In the genomic region with DNA sequence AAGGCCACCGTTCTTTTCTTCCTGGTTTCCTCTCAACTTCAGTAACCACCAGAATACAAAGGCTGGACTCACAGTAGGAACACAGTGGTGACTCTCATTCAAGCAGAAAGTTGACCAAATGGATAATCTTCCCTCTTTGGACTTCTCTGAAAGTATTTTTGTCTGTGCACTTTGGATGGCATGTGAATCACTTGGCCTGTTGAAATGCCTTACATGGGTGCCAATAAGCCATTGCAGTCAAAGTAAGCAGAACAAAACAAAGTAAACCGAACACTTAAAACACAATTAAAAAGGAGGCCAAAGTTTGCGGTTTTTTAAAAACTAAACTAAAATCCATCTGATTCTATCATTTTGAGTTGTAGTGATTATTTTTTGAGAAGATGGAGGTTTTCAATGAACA, we compare ENCODE assay signal across 1 cellular context.
TF ChIP-seq lines count a peak whose summit lies in the region.

No MANE protein-coding gene starts in this region.

TF ChIP-seq in HepG2, 621 proteins besides CTCF, POLR2A, EP300 and RAD21 (continued from another document):
- TF ChIP-seq ZNF362 (CRISPR knock-in tag; IDR thresholded peaks at IDR 0.05; ENCODE audit: borderline replicate concordance) (no peak), ETV5 (CRISPR knock-in tag; IDR thresholded peaks at IDR 0.05; ENCODE audit: borderline replicate concordance) (no peak), ZC3H13 (CRISPR knock-in tag; IDR thresholded peaks at IDR 0.05) (no peak), ZNF24 (IDR thresholded peaks at IDR 0.05) (no peak), PLRG1 (conservative IDR thresholded peaks at IDR 0.05) (no peak), MEF2D (CRISPR knock-in tag; IDR thresholded peaks at IDR 0.05) (no peak), ZNF724P (CRISPR knock-in tag; IDR thresholded peaks at IDR 0.05; ENCODE audit: borderline replicate concordance) (no peak), CCDC6 (CRISPR knock-in tag; IDR thresholded peaks at IDR 0.05) (no peak), ZBTB8A (CRISPR knock-in tag; IDR thresholded peaks at IDR 0.05; ENCODE audit: borderline replicate concordance, low read depth) (no peak), ZSCAN31 (CRISPR knock-in tag; IDR thresholded peaks at IDR 0.05; ENCODE audit: low read depth) (no peak), ZNF260 (CRISPR knock-in tag; IDR thresholded peaks at IDR 0.05; ENCODE audit: borderline replicate concordance, low read depth) (no peak), ZNF546 (CRISPR knock-in tag; conservative IDR thresholded peaks at IDR 0.05) (no peak)
